Comparison of ENCODE assay signal across 20 cellular contexts in genomic region chr2:128405981-128406601, GRCh38.
DNase-seq lines count a peak whose midpoint lies in the region; ATAC-seq and TF ChIP-seq lines count a peak whose summit lies in the region.
"Had no signal": no experiment of that assay in that cellular context is flagged by ENCODE, and none has a peak within 500 bp of the region (broad histone marks: within the 10 kb centered on the region; RNA-seq: fewer than 3 reads in every experiment).

No MANE protein-coding gene starts in this region.

- H3K9ac ChIP-seq in neural cell (ENCODE audit: low read length): peak overlapping the region; percentile 59
- H3K9ac ChIP-seq: BLaER1 treated with 17β-estradiol and CSF1 and Interleukin-3, amounts not matched to agents 10 nM and 100 nM had no signal

- peak overlapping the region; percentile 50 for H3K4me2 ChIP-seq in neural cell (ENCODE audit: low read length)
- H3K4me2 ChIP-seq: A549; BLaER1 treated with 17β-estradiol and CSF1 and Interleukin-3, amounts not matched to agents 10 nM and 100 nM had no signal

- ATAC-seq in body of pancreas: peak; percentile 34
- ATAC-seq in upper lobe of right lung: no peak
- ATAC-seq: HCT116; stimulated activated naive B cell treated with anti-CD40 and anti-IgM and Interleukin-4, amounts not matched to agents 10 μg/mL and 1 μg/mL and 100 μg/mL, for 72 hours had no signal

- H3K9me2 ChIP-seq in neural cell (ENCODE audit: insufficient read depth, low read length): no peaks in the 10 kb centered on the region

- peak; percentile 26 for DNase-seq in activated CD8-positive, alpha-beta memory T cell treated with anti-CD3 and anti-CD28 coated beads for 24 hours
- DNase-seq in activated CD8-positive, alpha-beta memory T cell treated with anti-CD3 and anti-CD28 coated beads, Interleukin-2, amount 50 U/mL, for 4 hours: no peak
- DNase-seq in body of pancreas: no peak
- DNase-seq in upper lobe of right lung: peak; percentile 25
- DNase-seq in H4 (ENCODE audit: low spot score): no peak
- no peak for DNase-seq in GM20000 (ENCODE audit: low spot score)
- DNase-seq in hepatic stellate cell (ENCODE audit: low spot score): no peak
- DNase-seq: activated gamma-delta T cell treated with Interleukin-2 at 50 U/mL for 16 hours; MM.1S; NCI-H146; NCI-H226; nucleus accumbens; right cardiac atrium; stimulated activated naive B cell treated with anti-CD40 and anti-IgM and Interleukin-4, amounts not matched to agents 10 μg/mL and 1 μg/mL and 100 μg/mL, for 72 hours had no signal

- TF ChIP-seq CTCF in body of pancreas (IDR thresholded peaks at IDR 0.05): no peak
- no peak for TF ChIP-seq CTCF in neural cell (IDR thresholded peaks at IDR 0.05; ENCODE audit: poor library complexity, severe bottlenecking)
- TF ChIP-seq CTCF in upper lobe of right lung (IDR thresholded peaks at IDR 0.05): no peak
- TF ChIP-seq CTCF in GM20000 (IDR thresholded peaks at IDR 0.05; ENCODE audit: extremely low read depth, missing control alignments): no peak

- H3K27ac ChIP-seq in body of pancreas: peak overlapping the region in 3 of 4 donors; percentile 48 to 78 (median 65)
- H3K27ac ChIP-seq in neural cell (ENCODE audit: low read length): peak overlapping the region; percentile 86
- no peak overlapping the region for H3K27ac ChIP-seq in upper lobe of right lung
- H3K27ac ChIP-seq: A549; adrenal gland; BLaER1 treated with 17β-estradiol and CSF1 and Interleukin-3, amounts not matched to agents 10 nM and 100 nM; tibial artery had no signal

- H3K4me3 ChIP-seq in body of pancreas (no peak overlapping the region), neural cell (ENCODE audit: low read length) (peak overlapping the region; percentile 48), upper lobe of right lung (no peak overlapping the region)
- H3K4me3 ChIP-seq: A549; adrenal gland; BLaER1 treated with 17β-estradiol and CSF1 and Interleukin-3, amounts not matched to agents 10 nM and 100 nM; tibial artery had no signal

- TF ChIP-seq POLR2A in body of pancreas (IDR thresholded peaks at IDR 0.05): no peak

- no peak for TF ChIP-seq RAD21 in neural cell (conservative IDR thresholded peaks at IDR 0.05)

- no peaks in the 10 kb centered on the region for H3F3A ChIP-seq in neural cell (ENCODE audit: insufficient read depth, low read length, poor library complexity, severe bottlenecking)

- no peaks in the 10 kb centered on the region for H4K20me1 ChIP-seq in neural cell (ENCODE audit: insufficient read depth)
- H4K20me1 ChIP-seq: BLaER1 treated with 17β-estradiol and CSF1 and Interleukin-3, amounts not matched to agents 10 nM and 100 nM had no signal

- H3K36me3 ChIP-seq in body of pancreas (replicated peaks in 1 of 2; ENCODE audit: insufficient read depth in 1 of 2, low read depth in 2 of 2) (no peaks in the 10 kb centered on the region), neural cell (ENCODE audit: insufficient read depth, low read length) (no peaks in the 10 kb centered on the region), upper lobe of right lung (no peaks in the 10 kb centered on the region)
- H3K36me3 ChIP-seq: adrenal gland; BLaER1 treated with 17β-estradiol and CSF1 and Interleukin-3, amounts not matched to agents 10 nM and 100 nM; tibial artery had no signal

- no peak overlapping the region for H2AFZ ChIP-seq in neural cell (ENCODE audit: low read depth, low read length)

- 75 to 78% methylated on average over 6 of the region's 6 CpGs for WGBS in body of pancreas, 2 donors

- intact Hi-C loops in body of pancreas (cut with DNase I): no loop called here
- intact Hi-C loops in upper lobe of right lung (cut with DNase I): no loop called here

- H3K27me3 ChIP-seq in body of pancreas: no peaks in the 10 kb centered on the region
- H3K27me3 ChIP-seq in neural cell (ENCODE audit: insufficient read depth, low read depth, low read length): no peaks in the 10 kb centered on the region
- H3K27me3 ChIP-seq in upper lobe of right lung: no peaks in the 10 kb centered on the region
- H3K27me3 ChIP-seq: adrenal gland; BLaER1 treated with 17β-estradiol and CSF1 and Interleukin-3, amounts not matched to agents 10 nM and 100 nM; tibial artery had no signal

- H3K79me2 ChIP-seq in neural cell (replicated peaks; ENCODE audit: insufficient read depth, low read length): no peaks in the 10 kb centered on the region

- TF ChIP-seq EP300 in neural cell (conservative IDR thresholded peaks at IDR 0.05; ENCODE audit: poor library complexity, severe bottlenecking): no peak

- H3K4me1 ChIP-seq in body of pancreas (peaks cover 26% of the 10 kb centered on the region), upper lobe of right lung (no peaks in the 10 kb centered on the region)
- H3K4me1 ChIP-seq: A549, adrenal gland, tibial artery had no signal

- H3K9me3 ChIP-seq in body of pancreas (no peaks in the 10 kb centered on the region), neural cell (ENCODE audit: low read length) (no peaks in the 10 kb centered on the region), upper lobe of right lung (no peaks in the 10 kb centered on the region)
- H3K9me3 ChIP-seq: A549; adrenal gland; BLaER1 treated with 17β-estradiol and CSF1 and Interleukin-3, amounts not matched to agents 10 nM and 100 nM; tibial artery had no signal

TF ChIP-seq in neural cell, 6 proteins besides CTCF, POLR2A, EP300 and RAD21:
- no peak for TF ChIP-seq MXI1 (conservative IDR thresholded peaks at IDR 0.05; ENCODE audit: poor library complexity, severe bottlenecking)
- TF ChIP-seq EZH2 (IDR thresholded peaks at IDR 0.05; ENCODE audit: borderline replicate concordance, insufficient read depth, low read length, poor library complexity, severe bottlenecking): no peak
- no peak for TF ChIP-seq SMC3 (conservative IDR thresholded peaks at IDR 0.05; ENCODE audit: poor library complexity)
- no peak for TF ChIP-seq REST (IDR thresholded peaks at IDR 0.05; ENCODE audit: borderline replicate concordance)
- TF ChIP-seq POLR2AphosphoS5 (IDR thresholded peaks at IDR 0.05): no peak

Comparison
In these comparisons a context has a peak if more than half of its experiments do, and no peak if none do; other contexts are left out.
1. DNase-seq: peak in activated CD8-positive, alpha-beta memory T cell treated with anti-CD3 and anti-CD28 coated beads for 24 hours (single experiment) and upper lobe of right lung (single experiment); none in activated CD8-positive, alpha-beta memory T cell treated with anti-CD3 and anti-CD28 coated beads, Interleukin-2, amount 50 U/mL, for 4 hours (single experiment), body of pancreas (0 of 4), H4 (single experiment), GM20000 (single experiment) and hepatic stellate cell (single experiment).